In genomic region chr2:1770566-1771380, GRCh38 we compare ENCODE assay signal across 17 cellular contexts. TPM values are rescaled to one million over a fixed set of nuclear protein-coding genes. Genes with fewer than 3 reads are reported as not detected.
"Had no signal": no experiment of that assay in that cellular context is flagged by ENCODE, and none has a peak within 500 bp of the region (broad histone marks: within the 10 kb centered on the region; RNA-seq: fewer than 3 reads in every experiment).

No MANE protein-coding gene starts in this region.

- H3K27me3 ChIP-seq: brain microvascular endothelial cell, gastroesophageal sphincter, neural progenitor cell, tibial artery had no signal

- H3K27ac ChIP-seq: brain microvascular endothelial cell, epithelial cell of prostate, gastroesophageal sphincter, neural progenitor cell, prostate gland had no signal

- H3K4me2 ChIP-seq: neural progenitor cell had no signal

- DNase-seq: activated CD4-positive, alpha-beta memory T cell treated with anti-CD3 and anti-CD28 coated beads for 36 hours; activated CD4-positive, alpha-beta T cell treated with anti-CD3 and anti-CD28 coated beads for 48 hours; activated naive CD4-positive, alpha-beta T cell treated with anti-CD3 and anti-CD28 coated beads, Interleukin-2, amount 50 U/mL, for 16 hours; activated T-cell treated with anti-CD3 and anti-CD28 coated beads, Interleukin-2, amount 50 U/mL, for 48 hours; brain microvascular endothelial cell; cortex of kidney; hypothalamus; left colon; mesendoderm; naive thymus-derived CD4-positive, alpha-beta T cell; stimulated activated CD4-positive, alpha-beta T cell treated with anti-CD3 and anti-CD28 coated beads, Interleukin-4, amount 100 ng/mL, for 1 hour; stimulated activated naive CD4-positive, alpha-beta T cell treated with Interleukin-2 at 50 U/mL for 16 hours had no signal

- H3K36me3 ChIP-seq: brain microvascular endothelial cell, gastroesophageal sphincter, neural progenitor cell, prostate gland, tibial artery had no signal

- H3K9me3 ChIP-seq: gastroesophageal sphincter, prostate gland, tibial artery had no signal

- H3K4me3 ChIP-seq: gastroesophageal sphincter, neural progenitor cell, prostate gland, tibial artery had no signal

- ATAC-seq: gastroesophageal sphincter; naive thymus-derived CD4-positive, alpha-beta T cell had no signal

- H3K9ac ChIP-seq: neural progenitor cell had no signal

- H3K4me1 ChIP-seq: gastroesophageal sphincter, prostate gland had no signal

RNA-seq across cellular contexts. Expression of gene PXDN, which starts 26.5 kb away (rescaled TPM):
- total RNA-seq: activated CD4-positive, alpha-beta memory T cell treated with anti-CD3 and anti-CD28 coated beads for 36 hours had no signal
